In the genomic region with DNA sequence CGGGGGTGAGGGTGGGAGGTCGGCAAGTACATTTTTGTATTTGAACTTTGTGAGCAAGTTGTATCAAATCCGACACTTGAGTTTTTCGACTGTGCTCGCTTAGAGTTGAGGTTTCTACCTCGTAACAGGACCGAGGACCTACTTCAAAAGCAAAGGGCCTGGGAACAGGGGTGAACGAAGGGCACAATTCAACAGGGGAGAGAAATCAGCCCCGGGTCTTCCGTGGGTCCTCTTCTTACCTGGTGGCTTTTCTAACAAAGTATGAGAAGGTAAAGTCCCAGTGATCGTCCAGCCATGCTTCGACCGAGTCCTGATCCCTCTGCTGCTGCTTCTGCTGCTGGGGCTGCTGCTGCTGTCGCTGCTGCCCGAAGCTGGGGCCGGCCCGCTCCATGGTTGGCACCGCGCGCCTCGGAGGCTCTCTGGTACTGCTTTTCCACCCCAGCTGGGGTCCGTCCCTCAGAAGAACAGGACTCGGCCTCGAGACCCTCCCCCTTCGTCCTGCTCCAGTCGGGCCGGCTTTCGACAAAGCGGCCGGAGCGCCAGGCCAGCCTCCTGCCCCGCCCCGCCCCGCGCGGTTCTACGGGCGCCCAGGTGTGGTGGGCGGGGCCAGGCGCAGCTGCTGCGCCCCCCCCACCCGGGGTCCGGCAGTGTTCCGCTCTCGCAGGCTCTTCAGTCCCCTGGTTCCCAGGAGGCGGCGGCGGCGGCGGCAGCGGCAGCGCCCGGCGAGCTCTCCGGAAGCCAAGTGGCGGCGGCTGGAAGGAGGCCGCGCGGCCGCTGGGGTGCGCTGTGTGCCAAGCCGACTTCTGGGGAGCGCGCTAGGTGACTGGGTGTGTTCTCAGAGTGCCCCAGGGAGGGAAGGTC, we compare ENCODE assay signal across 8 cellular contexts. TPM values are rescaled to one million over a fixed set of nuclear protein-coding genes. Genes with fewer than 3 reads are reported as not detected.
A peak's percentile ranks its signal among the peaks of the same experiment; 100 is the strongest.
DNase-seq lines count a peak whose midpoint lies in the region; ATAC-seq and TF ChIP-seq lines count a peak whose summit lies in the region.

A gene (minus strand): TSS at position 524 of the 861 bp plus-strand sequence. CDS start 133 bp downstream, at position 391.

- H3K36me3 Mint-ChIP-seq in CD8-positive, alpha-beta memory T cell, result peaks cover 0 to 3% (median 0%) of the 10 kb centered on the region in 3 donors

- DNase-seq in CD8-positive, alpha-beta memory T cell, result peak; percentile 62 to 83 (median 69)
- DNase-seq in HPDE6-E6E7 (ENCODE audit: extremely low spot score) (peak; percentile 77), NOMO-1 treated with dmso at 0.1 percent for 144 hours (lab: John Stamatoyannopoulos, UW; ENCODE audit: unreplicated experiment) (peak; percentile 61), activated T-cell treated with anti-CD3 and anti-CD28 coated beads for 4 hours (peak; percentile 57), erythroblast (lab: John Stamatoyannopoulos, UW) (peak; percentile 69 to 77), mucosa of gallbladder (ENCODE audit: low spot score) (peak; percentile 82)
- peak; percentile 85 for DNase-seq in stimulated activated CD8-positive, alpha-beta memory T cell treated with anti-CD3 and anti-CD28 coated beads, Interleukin-4, amount 100 ng/mL, for 48 hours

- no peaks in the 10 kb centered on the region for H3K9me3 Mint-ChIP-seq in CD8-positive, alpha-beta memory T cell

- H3K4me1 Mint-ChIP-seq in CD8-positive, alpha-beta memory T cell, result peaks cover 14 to 31% (median 20%) of the 10 kb centered on the region in 3 donors

- H3K4me1 ChIP-seq in CD8-positive, alpha-beta memory T cell (ENCODE audit: insufficient read depth, low read length), result peaks cover 14% of the 10 kb centered on the region

- peaks cover 12 to 13% of the 10 kb centered on the region in 2 donors for H3K27me3 Mint-ChIP-seq in CD8-positive, alpha-beta memory T cell

- no peak for TF ChIP-seq POLR2A in erythroblast (IDR thresholded peaks at IDR 0.05; ENCODE audit: low read length)

- H3K9me3 ChIP-seq in CD8-positive, alpha-beta memory T cell (ENCODE audit: low read length), result no peaks in the 10 kb centered on the region

- POLR2A ChIA-PET in CD8-positive, alpha-beta memory T cell (lab: Charles Lee), result interaction anchor here (0.9 kb wide), 1 partner anchor 329 kb away, joined by 4 read pairs; no protein-coding TSS in a partner anchor

- H3K27me3 ChIP-seq in CD8-positive, alpha-beta memory T cell (ENCODE audit: insufficient read depth, low read length, poor library complexity, severe bottlenecking), result no peaks in the 10 kb centered on the region

- no peaks in the 10 kb centered on the region for H3K36me3 ChIP-seq in CD8-positive, alpha-beta memory T cell (ENCODE audit: insufficient read depth, low read length)

- H3K4me3 Mint-ChIP-seq in CD8-positive, alpha-beta memory T cell, result peak within 1 kb of the TSS; percentile 86 to 96 (median 91)

- ATAC-seq in GM21360 (IDR thresholded peaks at IDR 0.05; ENCODE audit: unreplicated experiment), result peak; percentile 92

- no peak within 1 kb of the TSS for H3K27ac ChIP-seq in CD8-positive, alpha-beta memory T cell (ENCODE audit: low read depth, low read length)

- CTCF ChIA-PET in CD8-positive, alpha-beta memory T cell (lab: Charles Lee), result interaction anchor here (0.6 to 2.7 kb wide), 28 partner anchors 9 to 944 kb away, joined by 3 to 14 read pairs (median 4); a partner anchor contains a TSS

- H3K27ac Mint-ChIP-seq in CD8-positive, alpha-beta memory T cell, result peak within 1 kb of the TSS; percentile 58 to 89 (median 82)

- H3K4me3 ChIP-seq in CD8-positive, alpha-beta memory T cell (ENCODE audit: low read length), result peak within 1 kb of the TSS; percentile 81

RNA-seq across cellular contexts. Expression of the gene that starts here (rescaled TPM):
- total RNA-seq in CD8-positive, alpha-beta memory T cell, result under 1 TPM; 0.20 to 0.44 TPM
- 1.3 TPM for polyA plus RNA-seq in CD8-positive, alpha-beta memory T cell
- total RNA-seq in mucosa of gallbladder, result 29.7 TPM

Comparison
In these comparisons a context has a peak if more than half of its experiments do, and no peak if none do; other contexts are left out.
1. RNA of the gene that starts here (total RNA-seq): 29.7 TPM in mucosa of gallbladder (single experiment); 0.20 to 0.44 TPM in CD8-positive, alpha-beta memory T cell; every median in the first group is over 10 times any median in the second.
2. Peak in every context shown above with its lines, with median percentiles within 50 percentile points of each other: DNase-seq.